20 cellular contexts compared by ENCODE assay signal in the genomic region with DNA sequence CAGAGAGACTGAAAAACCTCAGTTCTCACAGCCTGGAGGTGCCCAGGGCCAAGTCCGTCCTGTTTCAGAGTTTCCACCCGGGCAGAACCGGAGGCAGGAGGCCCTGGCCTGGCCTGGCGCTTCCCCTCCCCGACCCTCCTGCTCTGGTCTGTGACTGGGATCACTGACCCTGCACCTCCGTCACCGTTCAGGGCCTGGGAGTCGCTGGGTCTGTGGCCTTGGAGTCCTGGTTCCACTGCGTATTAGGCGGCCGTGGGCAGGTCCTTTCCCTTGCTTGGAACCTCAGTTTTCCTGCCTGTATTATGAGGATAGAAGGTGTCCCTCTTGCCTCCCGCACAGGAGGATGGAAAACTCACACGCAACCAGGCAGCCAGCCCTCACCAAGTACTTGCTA. TPM values are rescaled to one million over a fixed set of nuclear protein-coding genes. Genes with fewer than 3 reads are reported as not detected.
DNase-seq lines count a peak whose midpoint lies in the region; ATAC-seq and TF ChIP-seq lines count a peak whose summit lies in the region.
"Had no signal": no experiment of that assay in that cellular context is flagged by ENCODE, and none has a peak within 500 bp of the region (broad histone marks: within the 10 kb centered on the region; RNA-seq: fewer than 3 reads in every experiment).

No MANE protein-coding gene starts in this region.

- no peak overlapping the region for H3K27ac ChIP-seq in PC-9
- H3K27ac ChIP-seq in parathyroid adenoma = peak overlapping the region; percentile 98
- H3K27ac ChIP-seq: GM23248 had no signal

- H3K4me3 Mint-ChIP-seq in nephron progenitor cell = no peak overlapping the region
- H3K4me3 Mint-ChIP-seq: CD4-positive, CD25-positive, alpha-beta regulatory T cell; CD8-positive, alpha-beta T cell; H9 had no signal

- TF ChIP-seq CTCF in PC-9 (conservative IDR thresholded peaks at IDR 0.05) (no peak), nephron progenitor cell (IDR thresholded peaks at IDR 0.05) (no peak), parathyroid adenoma (IDR thresholded peaks at IDR 0.05) (no peak)

- no peaks in the 10 kb centered on the region for H3K27me3 ChIP-seq in H7 (ENCODE audit: control insufficient read depth, insufficient read depth, low read length)
- H3K27me3 ChIP-seq in PC-9 (ENCODE audit: insufficient read depth, low read depth) = no peaks in the 10 kb centered on the region
- no peaks in the 10 kb centered on the region for H3K27me3 ChIP-seq in parathyroid adenoma (ENCODE audit: control insufficient read depth, insufficient read depth, low read length)

- H3K79me2 ChIP-seq in PC-9 (ENCODE audit: low read depth) = no peaks in the 10 kb centered on the region
- no peaks in the 10 kb centered on the region for H3K79me2 ChIP-seq in parathyroid adenoma

- no peak overlapping the region for H3K4me3 ChIP-seq in H7 (ENCODE audit: insufficient read depth, low read depth, low read length)
- H3K4me3 ChIP-seq in PC-9 = no peak overlapping the region
- H3K4me3 ChIP-seq in parathyroid adenoma (ENCODE audit: low read depth, low read length) = no peak overlapping the region
- H3K4me3 ChIP-seq: GM12878, GM23248 had no signal

- no peaks in the 10 kb centered on the region for H3K36me3 Mint-ChIP-seq in nephron progenitor cell (ENCODE audit: low read depth)
- H3K36me3 Mint-ChIP-seq: CD4-positive, CD25-positive, alpha-beta regulatory T cell; CD8-positive, alpha-beta T cell had no signal

- no peaks in the 10 kb centered on the region for H4K20me1 ChIP-seq in PC-9 (ENCODE audit: insufficient read depth)

- POLR2A ChIA-PET in PC-9 (lab: Charles Lee; ENCODE audit: unreplicated experiment) = no interaction called here

- H3K9me3 ChIP-seq in PC-9 (ENCODE audit: insufficient read depth, low read depth) (no peaks in the 10 kb centered on the region), parathyroid adenoma (ENCODE audit: control insufficient read depth, low read length) (no peaks in the 10 kb centered on the region)

- no peak for ATAC-seq in Right ventricle myocardium inferior
- ATAC-seq: CD8-positive, alpha-beta T cell; GM12878; HCT116 had no signal

- H3K27ac Mint-ChIP-seq in nephron progenitor cell = no peak overlapping the region
- H3K27ac Mint-ChIP-seq: CD8-positive, alpha-beta T cell had no signal

- DNase-seq in H7 (peak; percentile 40), PC-9 (no peak), nephron progenitor cell (peak; percentile 38), CD1c-positive myeloid dendritic cell (ENCODE audit: extremely low spot score) (no peak), Right ventricle myocardium inferior (ENCODE audit: missing footprints) (no peak), 8988T (no peak)
- DNase-seq: C1 segment of cervical spinal cord; CD4-positive, CD25-positive, alpha-beta regulatory T cell; CD8-positive, alpha-beta T cell; DMS153; EL; GDM1; GM23248; H9 had no signal

- H3F3A ChIP-seq in PC-9 (ENCODE audit: insufficient read depth, low read depth) = peaks cover 33% of the 10 kb centered on the region

- H3K36me3 ChIP-seq in H7 (replicated peaks; ENCODE audit: control insufficient read depth, insufficient read depth, low read length) (no peaks in the 10 kb centered on the region), PC-9 (ENCODE audit: low read depth) (no peaks in the 10 kb centered on the region), parathyroid adenoma (ENCODE audit: control insufficient read depth, insufficient read depth, low read length) (no peaks in the 10 kb centered on the region)

- CTCF ChIA-PET in PC-9 (lab: Charles Lee) = no interaction called here

- H2AFZ ChIP-seq in PC-9 (no peak overlapping the region), parathyroid adenoma (peak overlapping the region; percentile 45)
- H2AFZ ChIP-seq: GM23248 had no signal

- H3K4me1 Mint-ChIP-seq in nephron progenitor cell = peaks cover 34% of the 10 kb centered on the region
- H3K4me1 Mint-ChIP-seq: CD4-positive, CD25-positive, alpha-beta regulatory T cell had no signal

- H3K9me3 Mint-ChIP-seq in nephron progenitor cell = peaks cover 3% of the 10 kb centered on the region
- H3K9me3 Mint-ChIP-seq: CD4-positive, CD25-positive, alpha-beta regulatory T cell; CD8-positive, alpha-beta T cell; H9 had no signal

- intact Hi-C loops in PC-9 (cut with micrococcal nuclease; ENCODE audit: unreplicated experiment) (loop anchor here (5.0 to 10.0 kb wide), 2 partner anchors 288 to 711 kb away; partner anchors contain the start of gene PINK1), Right ventricle myocardium inferior (cut with DNase I) (no loop called here)

- BruUV-seq in PC-9 (replicated peaks; lab: Mats Ljungman, UMichigan) = no TSS peak

- H3K9me2 ChIP-seq in PC-9 (ENCODE audit: insufficient read depth) = no peaks in the 10 kb centered on the region

- H3K4me2 ChIP-seq in PC-9 = 0 out of 2 replicates have a peak overlapping the region, but pooled peaks have one; percentile 36
- H3K4me2 ChIP-seq in parathyroid adenoma (ENCODE audit: low read length) = no peak overlapping the region

- H3K27me3 Mint-ChIP-seq in nephron progenitor cell (ENCODE audit: low read depth, poor library complexity) = peaks cover 7% of the 10 kb centered on the region
- H3K27me3 Mint-ChIP-seq: CD4-positive, CD25-positive, alpha-beta regulatory T cell had no signal

- no peak overlapping the region for H3K9ac ChIP-seq in parathyroid adenoma
- H3K9ac ChIP-seq: GM23248 had no signal

- peaks cover 75% of the 10 kb centered on the region for H3K4me1 ChIP-seq in PC-9 (replicated peaks; ENCODE audit: insufficient read depth)
- peaks cover 33% of the 10 kb centered on the region for H3K4me1 ChIP-seq in parathyroid adenoma

RNA-seq across cellular contexts. Expression of gene PLA2G2E, which starts 0.5 kb away (rescaled TPM):
- not detected in 2 replicates for total RNA-seq in H7 (2014; rRNA removed; shearing (Covaris generic))
- total RNA-seq in PC-9 (2021) (not detected in 2 replicates), Right ventricle myocardium inferior (not detected)
- total RNA-seq: A172; A673; CD4-positive, CD25-positive, alpha-beta regulatory T cell; CD8-positive, alpha-beta T cell; GM12878; GM23248; H1; H9 had no signal

RNA-seq across cellular contexts. Expression of gene OTUD3, which starts 41.8 kb away (rescaled TPM):
- 8.2 and 12.5 TPM in 2 replicates for total RNA-seq in H7 (2014; rRNA removed; shearing (Covaris generic))
- total RNA-seq in PC-9 (2021) (8.5 and 9.7 TPM in 2 replicates), Right ventricle myocardium inferior (3.4 TPM)

RNA-seq across cellular contexts. Expression of gene PLA2G2A, which starts 55.5 kb away (rescaled TPM):
- 0.44 TPM in 1 of 2 replicates, not detected in the other for total RNA-seq in H7 (2014; rRNA removed; shearing (Covaris generic))
- total RNA-seq in PC-9 (2021) (not detected in 2 replicates), Right ventricle myocardium inferior (332 TPM)
- total RNA-seq: A172; A673; CD4-positive, CD25-positive, alpha-beta regulatory T cell; CD8-positive, alpha-beta T cell; GM23248 had no signal

Comparison
In these comparisons a context has a peak if more than half of its experiments do, and no peak if none do; other contexts are left out.
1. DNase-seq: peak in H7 (single experiment) and nephron progenitor cell (single experiment); none in PC-9 (0 of 2), CD1c-positive myeloid dendritic cell (single experiment), Right ventricle myocardium inferior (single experiment) and 8988T (single experiment).
2. RNA of gene PLA2G2A, which starts 55.5 kb away (total RNA-seq): 332 TPM in Right ventricle myocardium inferior (single experiment); 0.44 TPM in H7 and not detected in PC-9; every median in the first group is over 100 times any median in the second.